In genomic region chr3:34361921-34362320, GRCh38 we compare ENCODE assay signal across 10 cellular contexts.
DNase-seq lines count a peak whose midpoint lies in the region; ATAC-seq lines count a peak whose summit lies in the region.
"Had no signal": no experiment of that assay in that cellular context is flagged by ENCODE, and none has a peak within 500 bp of the region (broad histone marks: within the 10 kb centered on the region; RNA-seq: fewer than 3 reads in every experiment).

No MANE protein-coding gene starts in this region.

- H3K36me3 Mint-ChIP-seq in naive B cell: no peaks in the 10 kb centered on the region
- H3K36me3 Mint-ChIP-seq in CD4-positive, alpha-beta memory T cell: no peaks in the 10 kb centered on the region

- H3K9me3 Mint-ChIP-seq in naive B cell: peaks cover 0 to 2% (median 0%) of the 10 kb centered on the region in 7 donors
- H3K9me3 Mint-ChIP-seq in CD4-positive, alpha-beta memory T cell: peaks cover 0 to 3% (median 0%) of the 10 kb centered on the region in 8 donors

- H3K27ac ChIP-seq in CD4-positive, alpha-beta memory T cell (ENCODE audit: low read depth, low read length): no peak overlapping the region

- H3K4me1 Mint-ChIP-seq in naive B cell: peaks cover 8 to 12% (median 12%) of the 10 kb centered on the region in 3 donors
- H3K4me1 Mint-ChIP-seq in CD4-positive, alpha-beta memory T cell: peaks cover 0 to 2% (median 0%) of the 10 kb centered on the region in 4 donors

- peak overlapping the region in 4 of 8 donors; percentile 13 to 57 (median 40) for H3K4me3 Mint-ChIP-seq in naive B cell
- H3K4me3 Mint-ChIP-seq in CD4-positive, alpha-beta memory T cell: no peak overlapping the region

- intact Hi-C loops in CD4-positive, alpha-beta memory T cell (cut with micrococcal nuclease): no loop called here

- H3K4me1 ChIP-seq in CD4-positive, alpha-beta memory T cell (ENCODE audit: insufficient read depth, low read length): no peaks in the 10 kb centered on the region

- H3K27me3 Mint-ChIP-seq in naive B cell: no peaks in the 10 kb centered on the region
- no peaks in the 10 kb centered on the region for H3K27me3 Mint-ChIP-seq in CD4-positive, alpha-beta memory T cell

- H3K9me3 ChIP-seq in CD4-positive, alpha-beta memory T cell (ENCODE audit: control insufficient read depth in 1 of 2, low read length in 2 of 2): no peaks in the 10 kb centered on the region

- no peaks in the 10 kb centered on the region for H3K36me3 ChIP-seq in CD4-positive, alpha-beta memory T cell (ENCODE audit: insufficient read depth, low read length)

- no peaks in the 10 kb centered on the region for H3K27me3 ChIP-seq in CD4-positive, alpha-beta memory T cell (ENCODE audit: insufficient read depth, low read length)

- CTCF ChIA-PET in CD4-positive, alpha-beta memory T cell (lab: Charles Lee; ENCODE audit: partially characterized antibody): no interaction called here

- ATAC-seq in GM18907 (IDR thresholded peaks at IDR 0.05; ENCODE audit: unreplicated experiment) (peak; percentile 97), GM21717 (IDR thresholded peaks at IDR 0.05; ENCODE audit: unreplicated experiment) (peak; percentile 97), HG03469 (IDR thresholded peaks at IDR 0.05; ENCODE audit: unreplicated experiment) (peak; percentile 94), naive B cell (ENCODE audit: low read depth in 2 of 2) (peak; percentile 87)

- DNase-seq in naive B cell (peak; percentile 20), NCI-H748 treated with DMSO at 0.1 percent for 48 hours (lab: John Stamatoyannopoulos, UW) (no peak), activated gamma-delta T cell treated with Interleukin-2 at 50 U/mL for 16 hours (no peak)
- DNase-seq in CD4-positive, alpha-beta memory T cell: no peak
- DNase-seq: NCI-H2227 treated with DMSO at 0.1 percent for 48 hours; stimulated activated CD4-positive, alpha-beta T cell treated with anti-CD3 and anti-CD28 coated beads, Interleukin-4, amount 100 ng/mL, for 4 hours had no signal

- peak overlapping the region in 4 of 6 donors; percentile 16 to 81 (median 71) for H3K27ac Mint-ChIP-seq in naive B cell
- H3K27ac Mint-ChIP-seq in CD4-positive, alpha-beta memory T cell: no peak overlapping the region

- no peak overlapping the region for H3K4me3 ChIP-seq in CD4-positive, alpha-beta memory T cell (ENCODE audit: low read length in 2 of 2)
- H3K4me3 ChIP-seq: lung had no signal

- POLR2A ChIA-PET in CD4-positive, alpha-beta memory T cell (lab: Charles Lee; ENCODE audit: partially characterized antibody): no interaction called here

Comparison
In these comparisons a context has a peak if more than half of its experiments do, and no peak if none do; other contexts are left out.
1. H3K27ac Mint-ChIP-seq: peak in naive B cell (4 of 6); none in CD4-positive, alpha-beta memory T cell (0 of 7).
2. Peak in every context shown above with its lines, with median percentiles within 50 percentile points of each other: ATAC-seq.